Comparison of ENCODE assay signal across 8 cellular contexts in genomic region chr17:4364622-4365041, GRCh38. TPM values are rescaled to one million over a fixed set of nuclear protein-coding genes. Genes with fewer than 3 reads are reported as not detected.
A peak's percentile ranks its signal among the peaks of the same experiment; 100 is the strongest.
DNase-seq lines count a peak whose midpoint lies in the region; ATAC-seq and TF ChIP-seq lines count a peak whose summit lies in the region.

No MANE protein-coding gene starts in this region.

- TF ChIP-seq CTCF in BE2C (IDR thresholded peaks at IDR 0.05; ENCODE audit: low read depth, low read length) (no peak), Loucy (conservative IDR thresholded peaks at IDR 0.05; ENCODE audit: low read length) (no peak), natural killer cell (IDR thresholded peaks at IDR 0.05) (no peak)

- peak overlapping the region; percentile 83 to 91 for H3K27ac Mint-ChIP-seq in natural killer cell

- ATAC-seq in natural killer cell = no peak
- ATAC-seq in HG02610 (IDR thresholded peaks at IDR 0.05; ENCODE audit: unreplicated experiment) = no peak
- ATAC-seq in GM18517 (IDR thresholded peaks at IDR 0.05; ENCODE audit: unreplicated experiment) = no peak

- peak overlapping the region; percentile 96 for H3K4me3 Mint-ChIP-seq in natural killer cell

- H3K9ac ChIP-seq in Loucy (ENCODE audit: low read depth, low read length, poor library complexity, severe bottlenecking) (peak overlapping the region; percentile 98), duodenal mucosa (ENCODE audit: low read depth in 1 of 2, low read length in 2 of 2) (peak overlapping the region in 1 of 2 donors; percentile 87)

- peaks cover 59% of the 10 kb centered on the region for H4K20me1 ChIP-seq in Loucy (ENCODE audit: insufficient read depth, low read length, poor library complexity, severe bottlenecking)

- H3K27me3 ChIP-seq in BE2C (no peaks in the 10 kb centered on the region), Loucy (ENCODE audit: insufficient read depth, low read length, poor library complexity, severe bottlenecking) (peaks cover 9% of the 10 kb centered on the region), duodenal mucosa (ENCODE audit: control insufficient read depth in 1 of 2, insufficient read depth in 2 of 2, low read length in 2 of 2) (no peaks in the 10 kb centered on the region)

- no peaks in the 10 kb centered on the region for H3K36me3 Mint-ChIP-seq in natural killer cell

- no peak overlapping the region for H3K27ac ChIP-seq in duodenal mucosa (ENCODE audit: low read depth, low read length)

- H2AFZ ChIP-seq in Loucy (ENCODE audit: low read length) = no peak overlapping the region

- peak overlapping the region; percentile 91 for H3K4me2 ChIP-seq in Loucy (ENCODE audit: low read depth, low read length, poor library complexity, severe bottlenecking)

- H3K9me3 Mint-ChIP-seq in natural killer cell = no peaks in the 10 kb centered on the region

- H3F3A ChIP-seq in Loucy (ENCODE audit: low read depth) = no peaks in the 10 kb centered on the region

- no peaks in the 10 kb centered on the region for H3K9me2 ChIP-seq in Loucy (replicated peaks; ENCODE audit: low read depth, low read length)

- H3K36me3 ChIP-seq in BE2C = peaks cover 5% of the 10 kb centered on the region
- no peaks in the 10 kb centered on the region for H3K36me3 ChIP-seq in Loucy (ENCODE audit: insufficient read depth, low read length)
- peaks cover 3 to 6% of the 10 kb centered on the region in 2 donors for H3K36me3 ChIP-seq in duodenal mucosa (ENCODE audit: control insufficient read depth in 1 of 2, insufficient read depth in 2 of 2, low read length in 2 of 2)

- DNase-seq in BE2C (no peak), natural killer cell (no peak), NCI-H2196 treated with DMSO at 0.1 percent for 48 hours (lab: John Stamatoyannopoulos, UW; ENCODE audit: unreplicated experiment) (no peak), inferior parietal cortex (ENCODE audit: extremely low spot score) (no peak)

- intact Hi-C loops in natural killer cell (cut with micrococcal nuclease) = loop anchor here (5.0 kb wide), 1 partner anchor 102 kb away; the partner anchor contains the start of gene ANKFY1

- H3K4me3 ChIP-seq in BE2C (ENCODE audit: low read depth, low read length) = peak overlapping the region; percentile 68
- peak overlapping the region; percentile 98 for H3K4me3 ChIP-seq in Loucy (ENCODE audit: low read length, poor library complexity, severe bottlenecking)
- peak overlapping the region; percentile 70 to 81 for H3K4me3 ChIP-seq in duodenal mucosa (ENCODE audit: low read depth in 1 of 2, low read length in 2 of 2)

- H3K27me3 Mint-ChIP-seq in natural killer cell (ENCODE audit: low read depth in 2 of 2) = no peaks in the 10 kb centered on the region

- peaks cover 29 to 32% of the 10 kb centered on the region in 2 donors for H3K4me1 Mint-ChIP-seq in natural killer cell

- no peaks in the 10 kb centered on the region for H3K9me3 ChIP-seq in BE2C
- no peaks in the 10 kb centered on the region for H3K9me3 ChIP-seq in Loucy (ENCODE audit: insufficient read depth, low read depth, low read length)
- H3K9me3 ChIP-seq in duodenal mucosa (ENCODE audit: control insufficient read depth in 1 of 2, low read length in 2 of 2) = no peaks in the 10 kb centered on the region

- H3K79me2 ChIP-seq in Loucy (ENCODE audit: insufficient read depth, low read length) = peaks cover 67% of the 10 kb centered on the region

- no peaks in the 10 kb centered on the region for H3K4me1 ChIP-seq in BE2C
- H3K4me1 ChIP-seq in Loucy (ENCODE audit: insufficient read depth, low read length, poor library complexity, severe bottlenecking) = peaks cover 29% of the 10 kb centered on the region
- H3K4me1 ChIP-seq in duodenal mucosa (ENCODE audit: control insufficient read depth in 1 of 2, insufficient read depth in 2 of 2, low read length in 2 of 2) = peaks cover 6 to 9% of the 10 kb centered on the region in 2 donors

RNA-seq across cellular contexts. Expression of gene UBE2G1, which starts 1.8 kb away (rescaled TPM):
- polyA plus RNA-seq in BE2C (2012; ENCODE audit: insufficient read depth, insufficient read length, low read depth) = 36.5 TPM
- 10 to 100 TPM; 58.2 to 76.4 (median 64.7) TPM for total RNA-seq in natural killer cell
